ENCODE assay signal across 22 cellular contexts in genomic region chr12:30732954-30733637, GRCh38.
"Had no signal": no experiment of that assay in that cellular context is flagged by ENCODE, and none has a peak within 500 bp of the region (broad histone marks: within the 10 kb centered on the region; RNA-seq: fewer than 3 reads in every experiment).

No MANE protein-coding gene starts in this region.

- H3K27ac Mint-ChIP-seq: activated CD8-positive, alpha-beta T cell treated with anti-CD3 and anti-CD28 coated beads, Interleukin-2, amount 10 ng/mL, durations not matched to agents 7 days and 5 days; activated naive CD4-positive, alpha-beta T cell treated with anti-CD3 and anti-CD28 coated beads, Interleukin-2, amount 50 U/mL, for 24 hours; T-helper 17 cell; WTC11 had no signal

- H3K4me3 Mint-ChIP-seq: activated CD8-positive, alpha-beta T cell treated with anti-CD3 and anti-CD28 coated beads, Interleukin-2, amount 10 ng/mL, durations not matched to agents 7 days and 5 days; activated naive CD4-positive, alpha-beta T cell treated with anti-CD3 and anti-CD28 coated beads, Interleukin-2, amount 50 U/mL, for 24 hours; brain; central memory CD8-positive, alpha-beta T cell; T-helper 17 cell; WTC11 had no signal

- ATAC-seq: activated CD8-positive, alpha-beta T cell treated with anti-CD3 and anti-CD28 coated beads, Interleukin-2, amount 10 ng/mL, durations not matched to agents 7 days and 5 days; T-helper 17 cell; WTC11 had no signal

- H3K27ac ChIP-seq: ascending aorta, SJSA1 had no signal

- H3K4me1 ChIP-seq: ascending aorta, SJSA1 had no signal

- DNase-seq: activated CD4-positive, alpha-beta T cell treated with anti-CD3 and anti-CD28 coated beads for 48 hours; activated CD4-positive, alpha-beta T cell treated with anti-CD3 and anti-CD28 coated beads, Interleukin-2, amount 50 U/mL, for 4 hours; activated CD4-positive, CD25-positive, alpha-beta regulatory T cell treated with anti-CD3 and anti-CD28 coated beads, Interleukin-2, amount 50 U/mL, for 72 hours; activated CD8-positive, alpha-beta memory T cell treated with anti-CD3 and anti-CD28 coated beads, Interleukin-2, amount 50 U/mL, for 48 hours; activated CD8-positive, alpha-beta T cell treated with anti-CD3 and anti-CD28 coated beads, Interleukin-2, amount 10 ng/mL, durations not matched to agents 7 days and 5 days; activated T-cell treated with anti-CD3 and anti-CD28 coated beads, Interleukin-2, amount 50 U/mL, for 1 hour; KG1; NCI-H1092; NCI-H1417; NCI-H1930; NCI-H345; NCI-H510A; NCI-H526 treated with DMSO at 0.1 percent for 48 hours; SHP77; T-helper 17 cell; T-helper 9 cell had no signal

- H3K27me3 Mint-ChIP-seq: activated naive CD4-positive, alpha-beta T cell treated with anti-CD3 and anti-CD28 coated beads, Interleukin-2, amount 50 U/mL, for 24 hours; brain; central memory CD8-positive, alpha-beta T cell; T-helper 17 cell had no signal

- H3K4me3 ChIP-seq: ascending aorta, SJSA1 had no signal

- H3K27me3 ChIP-seq: ascending aorta, SJSA1 had no signal

- H3K9me3 Mint-ChIP-seq: activated naive CD4-positive, alpha-beta T cell treated with anti-CD3 and anti-CD28 coated beads, Interleukin-2, amount 50 U/mL, for 24 hours; central memory CD8-positive, alpha-beta T cell; WTC11 had no signal

- H3K9me3 ChIP-seq: ascending aorta, SJSA1 had no signal

- H3K4me1 Mint-ChIP-seq: WTC11 had no signal
